In the genomic region with DNA sequence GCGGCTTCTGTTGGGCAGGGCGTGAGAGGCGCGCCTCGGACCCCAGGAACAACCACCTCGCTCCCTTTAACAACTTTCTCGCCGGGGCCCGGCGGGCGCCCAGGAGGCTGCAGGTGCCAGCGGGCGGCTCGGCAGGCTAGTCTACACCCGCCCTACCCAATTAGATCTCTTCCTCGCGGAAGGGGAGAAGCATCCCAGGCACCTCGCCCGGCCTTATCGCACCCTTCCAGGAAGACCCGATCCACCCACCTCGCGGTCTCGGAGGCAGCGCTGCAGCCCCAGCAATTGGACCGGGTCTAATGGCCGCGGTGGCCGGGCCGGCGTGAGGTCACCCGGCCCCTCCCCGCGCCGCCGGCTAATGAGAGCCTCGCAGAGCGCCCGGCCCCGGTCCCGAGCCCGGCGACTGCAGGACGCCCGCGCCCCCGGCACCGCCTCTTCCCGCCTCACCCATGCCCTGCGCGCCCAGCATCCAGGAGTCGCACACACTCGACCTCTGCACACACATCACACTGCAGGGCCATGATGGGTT, we compare ENCODE assay signal across 8 cellular contexts. TPM values are rescaled to one million over a fixed set of nuclear protein-coding genes. Genes with fewer than 3 reads are reported as not detected.
A peak's percentile ranks its signal among the peaks of the same experiment; 100 is the strongest.
DNase-seq lines count a peak whose midpoint lies in the region; ATAC-seq, FAIRE-seq and TF ChIP-seq lines count a peak whose summit lies in the region.

A gene (minus strand): TSS at position 298 of the 529 bp plus-strand sequence. CDS start 419 bp downstream, outside the sequence.

- H3K9me3 ChIP-seq in A549 (no peaks in the 10 kb centered on the region), mesenchymal stem cell (ENCODE audit: control insufficient read depth, low read length) (no peaks in the 10 kb centered on the region)

- no peak within 1 kb of the TSS for H4K91ac ChIP-seq in mesenchymal stem cell (ENCODE audit: low read length)

- H3K4me2 ChIP-seq in A549 (peak within 1 kb of the TSS; percentile 88), mesenchymal stem cell (ENCODE audit: low read length, poor library complexity, severe bottlenecking) (peak within 1 kb of the TSS; percentile 88)

- peaks cover 10% of the 10 kb centered on the region for H3K4me1 Mint-ChIP-seq in endothelial cell (ENCODE audit: unreplicated experiment)
- peaks cover 11 to 31% of the 10 kb centered on the region in 2 donors for H3K4me1 Mint-ChIP-seq in stimulated activated naive B cell treated with anti-CD40 and anti-IgM and Interleukin-4, amounts not matched to agents 10 μg/mL and 1 μg/mL and 100 μg/mL, for 72 hours

- H2BK5ac ChIP-seq in mesenchymal stem cell (ENCODE audit: low read depth, low read length, poor library complexity, severe bottlenecking): no peak within 1 kb of the TSS

- no peaks in the 10 kb centered on the region for H3K9me3 Mint-ChIP-seq in endothelial cell (ENCODE audit: unreplicated experiment)
- H3K9me3 Mint-ChIP-seq in stimulated activated naive B cell treated with anti-CD40 and anti-IgM and Interleukin-4, amounts not matched to agents 10 μg/mL and 1 μg/mL and 100 μg/mL, for 72 hours: no peaks in the 10 kb centered on the region

- peaks cover 2% of the 10 kb centered on the region for H3K79me1 ChIP-seq in mesenchymal stem cell (replicated peaks; ENCODE audit: low read length, poor library complexity, severe bottlenecking)

- peak within 1 kb of the TSS; percentile 16 for H2BK15ac ChIP-seq in mesenchymal stem cell (ENCODE audit: low read depth, poor library complexity, severe bottlenecking)

- peak within 1 kb of the TSS; percentile 82 for H3K9ac ChIP-seq in mesenchymal stem cell (ENCODE audit: low read length)

- H2BK120ac ChIP-seq in mesenchymal stem cell (ENCODE audit: low read depth, low read length): no peak within 1 kb of the TSS

- no peaks in the 10 kb centered on the region for H3K36me3 ChIP-seq in mesenchymal stem cell (ENCODE audit: control insufficient read depth in 1 of 2, insufficient read depth in 2 of 2, low read depth in 1 of 2, low read length in 2 of 2)

- TF ChIP-seq RAD21 in A549 (conservative IDR thresholded peaks at IDR 0.05 in 1 of 2, IDR thresholded peaks at IDR 0.05 in 1 of 2): no peak; a peak in 1 of 5 replicates

- peak within 1 kb of the TSS in 1 of 2 experiments; percentile 93 for H3K23ac ChIP-seq in mesenchymal stem cell (ENCODE audit: low read length in 2 of 2)

- peak; percentile 54 to 82 for DNase-seq in A549 (ENCODE audit: low read depth in 1 of 2, low spot score in 1 of 2)
- DNase-seq in NCI-H1092 treated with DMSO at 0.1 percent for 48 hours (lab: John Stamatoyannopoulos, UW): peak; percentile 63
- DNase-seq in activated CD8-positive, alpha-beta memory T cell treated with anti-CD3 and anti-CD28 coated beads for 24 hours: peak; percentile 75
- peak; percentile 52 for DNase-seq in endothelial cell (ENCODE audit: low spot score)
- DNase-seq in mesenchymal stem cell: peak; percentile 38
- peak; percentile 21 for DNase-seq in stimulated activated naive B cell treated with anti-CD40 and anti-IgM and Interleukin-4, amounts not matched to agents 10 μg/mL and 1 μg/mL and 100 μg/mL, for 72 hours

- no peak within 1 kb of the TSS for H3K27ac Mint-ChIP-seq in endothelial cell (ENCODE audit: unreplicated experiment)
- peak within 1 kb of the TSS; percentile 65 for H3K27ac Mint-ChIP-seq in stimulated activated naive B cell treated with anti-CD40 and anti-IgM and Interleukin-4, amounts not matched to agents 10 μg/mL and 1 μg/mL and 100 μg/mL, for 72 hours

- no peaks in the 10 kb centered on the region for H3K27me3 ChIP-seq in mesenchymal stem cell (ENCODE audit: control insufficient read depth in 1 of 2, insufficient read depth in 1 of 2, low read length in 2 of 2)

- WGBS in A549 (ENCODE audit: missing lambda C conversion rate): 4% methylated on average over 29 of the region's 53 CpGs
- WGBS in mesenchymal stem cell: 1% methylated on average over 37 of the region's 53 CpGs

- H3K27ac ChIP-seq in A549 (peak within 1 kb of the TSS; percentile 71 to 92), mesenchymal stem cell (ENCODE audit: low read length, poor library complexity, severe bottlenecking) (peak within 1 kb of the TSS; percentile 66)

- no peak for TF ChIP-seq EP300 in A549 (IDR thresholded peaks at IDR 0.05)

- no peak within 1 kb of the TSS for H4K8ac ChIP-seq in mesenchymal stem cell (ENCODE audit: low read length)

- H3K4me3 Mint-ChIP-seq in endothelial cell (ENCODE audit: unreplicated experiment): peak within 1 kb of the TSS; percentile 87
- peak within 1 kb of the TSS; percentile 84 to 85 for H3K4me3 Mint-ChIP-seq in stimulated activated naive B cell treated with anti-CD40 and anti-IgM and Interleukin-4, amounts not matched to agents 10 μg/mL and 1 μg/mL and 100 μg/mL, for 72 hours

- peak; percentile 37 for TF ChIP-seq POLR2A in A549 (IDR thresholded peaks at IDR 0.05; ENCODE audit: low read length)

- peaks cover 28% of the 10 kb centered on the region for H3K4me1 ChIP-seq in A549
- peaks cover 15% of the 10 kb centered on the region for H3K4me1 ChIP-seq in mesenchymal stem cell (ENCODE audit: control insufficient read depth, insufficient read depth, low read depth, low read length)

- FAIRE-seq in A549 (lab: Jason Lieb, UNC): no peak

- no peaks in the 10 kb centered on the region for H3K27me3 Mint-ChIP-seq in endothelial cell (ENCODE audit: unreplicated experiment)
- peaks cover 0 to 27% of the 10 kb centered on the region in 2 donors for H3K27me3 Mint-ChIP-seq in stimulated activated naive B cell treated with anti-CD40 and anti-IgM and Interleukin-4, amounts not matched to agents 10 μg/mL and 1 μg/mL and 100 μg/mL, for 72 hours

- H3K4me3 ChIP-seq in A549 (peak within 1 kb of the TSS; percentile 71), mesenchymal stem cell (ENCODE audit: insufficient read depth in 1 of 2, low read depth in 1 of 2, low read length in 2 of 2) (peak within 1 kb of the TSS; percentile 82 to 85)

- H3K14ac ChIP-seq in mesenchymal stem cell (ENCODE audit: low read length in 2 of 2): peak within 1 kb of the TSS in 1 of 2 experiments; percentile 65

- POLR2A ChIA-PET in A549 (lab: Yijun Ruan, JAX): no interaction called here

- peak within 1 kb of the TSS in 1 of 2 experiments; percentile 18 for H2BK12ac ChIP-seq in mesenchymal stem cell (ENCODE audit: low read length in 2 of 2)

- no peak for TF ChIP-seq CTCF in A549 (IDR thresholded peaks at IDR 0.05)
- TF ChIP-seq CTCF in endothelial cell (IDR thresholded peaks at IDR 0.05; ENCODE audit: unreplicated experiment): no peak

- peak; percentile 90 to 95 for ATAC-seq in A549
- ATAC-seq in GM18498 (IDR thresholded peaks at IDR 0.05; ENCODE audit: unreplicated experiment): peak; percentile 51
- peak; percentile 71 to 73 for ATAC-seq in stimulated activated naive B cell treated with anti-CD40 and anti-IgM and Interleukin-4, amounts not matched to agents 10 μg/mL and 1 μg/mL and 100 μg/mL, for 72 hours (replicated peaks)
- no peak for ATAC-seq in HG03025 (IDR thresholded peaks at IDR 0.05; ENCODE audit: low FRiP score, unreplicated experiment)

- peak within 1 kb of the TSS; percentile 91 for H2AFZ ChIP-seq in mesenchymal stem cell (ENCODE audit: low read depth, low read length)

- H2AK5ac ChIP-seq in mesenchymal stem cell (ENCODE audit: low read length, severe bottlenecking): no peak within 1 kb of the TSS

- H3K18ac ChIP-seq in mesenchymal stem cell (ENCODE audit: low read depth in 1 of 2, low read length in 2 of 2): peak within 1 kb of the TSS in 1 of 2 experiments; percentile 75

- CTCF ChIA-PET in A549 (lab: Yijun Ruan, JAX): interaction anchor here (0.6 to 1.6 kb wide), 3 partner anchors 24 to 136 kb away, joined by 3 read pairs; no protein-coding TSS in a partner anchor

- H3K36me3 Mint-ChIP-seq in endothelial cell (ENCODE audit: low read depth, unreplicated experiment): no peaks in the 10 kb centered on the region
- H3K36me3 Mint-ChIP-seq in stimulated activated naive B cell treated with anti-CD40 and anti-IgM and Interleukin-4, amounts not matched to agents 10 μg/mL and 1 μg/mL and 100 μg/mL, for 72 hours: no peaks in the 10 kb centered on the region

- H3K4ac ChIP-seq in mesenchymal stem cell (ENCODE audit: low read depth in 1 of 2, low read length in 2 of 2): peak within 1 kb of the TSS in 1 of 2 experiments; percentile 58

TF ChIP-seq in A549, 52 proteins besides CTCF, POLR2A, EP300 and RAD21 (continues in another document):
- TF ChIP-seq ESRRA (IDR thresholded peaks at IDR 0.05; ENCODE audit: borderline replicate concordance, low read length) (no peak), ZNF302 (CRISPR knock-in tag; IDR thresholded peaks at IDR 0.05) (no peak), SREBF2 (IDR thresholded peaks at IDR 0.05) (no peak), JUN (IDR thresholded peaks at IDR 0.05) (peak in 1 of 2 experiments; percentile 48; a peak in 1 of 5 replicates), CHD2 (IDR thresholded peaks at IDR 0.05; ENCODE audit: low read length, partially characterized antibody) (no peak), SMC3 (IDR thresholded peaks at IDR 0.05) (0 out of 3 replicates have a peak, but pooled peaks have one; percentile 11), CBX2 (IDR thresholded peaks at IDR 0.05; ENCODE audit: borderline replicate concordance, low read depth) (no peak), ZC3H11A (IDR thresholded peaks at IDR 0.05) (no peak), RCOR1 (IDR thresholded peaks at IDR 0.05; ENCODE audit: low read depth, low read length) (no peak), GATA3 (IDR thresholded peaks at IDR 0.05; ENCODE audit: borderline replicate concordance) (peak; percentile 10; the same call in 1 of the 2 replicates), MYC (IDR thresholded peaks at IDR 0.05; ENCODE audit: borderline replicate concordance, low read length) (no peak; the same call in 1 of the 2 replicates)
- TF ChIP-seq, protein P1, sequence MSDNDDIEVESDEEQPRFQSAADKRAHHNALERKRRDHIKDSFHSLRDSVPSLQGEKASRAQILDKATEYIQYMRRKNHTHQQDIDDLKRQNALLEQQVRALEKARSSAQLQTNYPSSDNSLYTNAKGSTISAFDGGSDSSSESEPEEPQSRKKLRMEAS (IDR thresholded peaks at IDR 0.05): peak; percentile 69
- TF ChIP-seq, protein P2, sequence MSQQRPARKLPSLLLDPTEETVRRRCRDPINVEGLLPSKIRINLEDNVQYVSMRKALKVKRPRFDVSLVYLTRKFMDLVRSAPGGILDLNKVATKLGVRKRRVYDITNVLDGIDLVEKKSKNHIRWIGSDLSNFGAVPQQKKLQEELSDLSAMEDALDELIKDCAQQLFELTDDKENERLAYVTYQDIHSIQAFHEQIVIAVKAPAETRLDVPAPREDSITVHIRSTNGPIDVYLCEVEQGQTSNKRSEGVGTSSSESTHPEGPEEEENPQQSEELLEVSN (IDR thresholded peaks at IDR 0.05; ENCODE audit: borderline replicate concordance, low read depth): peak; percentile 63

RNA-seq across cellular contexts. Expression of the gene that starts here (rescaled TPM):
- polyA plus RNA-seq in A549 (2011; rRNA removed): 65.2 and 71.1 TPM in 2 replicates
- 95.5 and 108 TPM in 2 replicates for polyA plus RNA-seq in A549 (2012; cell fraction: cytosol; rRNA removed)
- 50.2 and 51.9 TPM in 2 replicates for polyA plus RNA-seq in A549 (2012; cell fraction: nucleus; rRNA removed)
- 39.5 to 40.7 TPM (median 40.1 TPM) in 3 replicates for polyA plus RNA-seq in A549 (2017; fragmentation: RNase III; extraction: RNeasy Plus Mini Kit Qiagen cat#74134 plus additional on column Dnase treatment)
- polyA minus RNA-seq in A549 (2011; rRNA and poly(A)+ RNA removed): 89.2 and 142 TPM in 2 replicates
- total RNA-seq in endothelial cell (ENCODE audit: unreplicated experiment): 14.1 TPM
- 4.6 TPM for polyA plus RNA-seq in mesenchymal stem cell (2013, experiment 1 of 2)
- 4.8 TPM for polyA plus RNA-seq in mesenchymal stem cell (2013, experiment 2 of 2)

Comparison
In these comparisons a context has a peak if more than half of its experiments do, and no peak if none do; other contexts are left out.
1. DNase-seq: peak in every context shown above with its lines; median percentile 75 in activated CD8-positive, alpha-beta memory T cell treated with anti-CD3 and anti-CD28 coated beads for 24 hours; 68 in A549; 63 in NCI-H1092 treated with DMSO at 0.1 percent for 48 hours; 52 in endothelial cell; 38 in mesenchymal stem cell; 21 in stimulated activated naive B cell treated with anti-CD40 and anti-IgM and Interleukin-4, amounts not matched to agents 10 μg/mL and 1 μg/mL and 100 μg/mL, for 72 hours.